ENCODE assay signal across 8 cellular contexts in genomic region chr6:122788663-122789062, GRCh38. TPM values are rescaled to one million over a fixed set of nuclear protein-coding genes. Genes with fewer than 3 reads are reported as not detected.
A peak's percentile ranks its signal among the peaks of the same experiment; 100 is the strongest.
DNase-seq lines count a peak whose midpoint lies in the region; ATAC-seq, FAIRE-seq and TF ChIP-seq lines count a peak whose summit lies in the region.

No MANE protein-coding gene starts in this region.

- TF ChIP-seq CTCF in fibroblast of the aortic adventitia (IDR thresholded peaks at IDR 0.05; ENCODE audit: insufficient read depth, low read length) (no peak), psoas muscle (IDR thresholded peaks at IDR 0.05) (no peak)

- H3K27ac ChIP-seq in SJSA1 (no peak overlapping the region), psoas muscle (peak overlapping the region; percentile 99)

- intact Hi-C loops in psoas muscle (cut with DNase I): loop anchor here (5.0 kb wide), 1 partner anchor 36 kb away; no protein-coding TSS in a partner anchor

- peaks cover 9% of the 10 kb centered on the region for H3K4me1 ChIP-seq in SJSA1 (replicated peaks)
- peaks cover 25% of the 10 kb centered on the region for H3K4me1 ChIP-seq in psoas muscle

- peak; percentile 18 for FAIRE-seq in GM18507 (lab: Jason Lieb, UNC)

- DNase-seq in GM18507 (ENCODE audit: extremely low spot score, insufficient read length, low read depth): no peak
- DNase-seq in SJSA1 (ENCODE audit: low read depth in 1 of 2, low spot score in 2 of 2): no peak
- DNase-seq in fibroblast of the aortic adventitia (ENCODE audit: low read depth): no peak
- DNase-seq in psoas muscle: no peak
- no peak for DNase-seq in mucosa of gallbladder (ENCODE audit: low spot score)
- no peak for DNase-seq in kidney tubule cell (ENCODE audit: low spot score)
- DNase-seq in NCI-H2227 treated with DMSO at 0.1 percent for 48 hours (lab: John Stamatoyannopoulos, UW): no peak
- no peak for DNase-seq in medulla oblongata (ENCODE audit: extremely low spot score)

- peak overlapping the region; percentile 73 for H3K4me3 ChIP-seq in SJSA1
- peak overlapping the region; percentile 86 for H3K4me3 ChIP-seq in fibroblast of the aortic adventitia (ENCODE audit: low read depth, low read length)
- peak overlapping the region; percentile 90 for H3K4me3 ChIP-seq in psoas muscle

- ATAC-seq in psoas muscle: no peak

- no peaks in the 10 kb centered on the region for H3K36me3 ChIP-seq in SJSA1
- no peaks in the 10 kb centered on the region for H3K36me3 ChIP-seq in psoas muscle (ENCODE audit: insufficient read depth in 1 of 2, low read depth in 1 of 2)

- 22 to 30% (median 23%) methylated on average over 5 of the region's 5 CpGs for WGBS in psoas muscle, 3 donors

- H3K27me3 ChIP-seq in SJSA1 (replicated peaks) (peaks cover 16% of the 10 kb centered on the region), psoas muscle (ENCODE audit: insufficient read depth in 3 of 3, low read length in 2 of 3) (no peaks in the 10 kb centered on the region)

- H3K9me3 ChIP-seq in SJSA1 (replicated peaks): no peaks in the 10 kb centered on the region
- no peaks in the 10 kb centered on the region for H3K9me3 ChIP-seq in psoas muscle

RNA-seq across cellular contexts. Expression of gene SMPDL3A, which starts 0.4 kb away (rescaled TPM):
- total RNA-seq in SJSA1 (2014; rRNA removed; shearing (Covaris generic)): 0.60 and 2.1 TPM in 2 replicates
- total RNA-seq in fibroblast of the aortic adventitia (ENCODE audit: low replicate concordance) (18.6 and 19.6 TPM in 2 replicates), psoas muscle (10 to 100 TPM; 15.1 to 38.4 (median 22.5) TPM), mucosa of gallbladder (27.9 TPM)
- 10 to 100 TPM in 2 of 3 donors, 1 to 10 TPM in 1; 6.3 to 36.1 (median 35.2) TPM for polyA plus RNA-seq in psoas muscle

RNA-seq across cellular contexts. Expression of gene FABP7, which starts 9.1 kb away (rescaled TPM):
- not detected in 2 replicates for total RNA-seq in SJSA1 (2014; rRNA removed; shearing (Covaris generic))
- total RNA-seq in fibroblast of the aortic adventitia (ENCODE audit: low replicate concordance): not detected in 2 replicates
- 10 to 100 TPM in 2 of 4 donors, 1 to 10 TPM in 2; 3.7 to 63.6 (median 27.1) TPM for total RNA-seq in psoas muscle
- polyA plus RNA-seq in psoas muscle: 10 to 100 TPM in 2 of 3 donors, 1 to 10 TPM in 1; 7.1 to 42.1 (median 31.3) TPM
- not detected for total RNA-seq in mucosa of gallbladder
